In the genomic region with DNA sequence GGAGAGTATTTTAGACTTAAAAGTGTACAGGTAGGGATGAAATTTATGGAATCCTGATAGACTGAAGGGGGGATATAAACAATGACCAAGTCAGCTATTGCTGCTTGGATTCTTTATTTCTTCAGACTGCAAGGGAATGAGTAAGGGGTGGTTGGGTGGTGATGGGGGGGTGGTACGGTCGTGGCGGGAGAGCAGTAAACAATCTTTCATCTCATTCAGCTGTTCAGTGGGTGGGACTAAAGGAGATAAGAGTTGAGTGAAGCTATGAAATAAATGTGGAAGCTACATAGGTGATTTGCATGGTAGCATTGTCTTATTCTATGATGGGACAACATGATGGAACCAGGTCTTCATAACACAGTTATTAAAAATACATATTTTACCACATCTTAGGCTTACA, we compare ENCODE assay signal across 8 cellular contexts. TPM values are rescaled to one million over a fixed set of nuclear protein-coding genes. Genes with fewer than 3 reads are reported as not detected.
DNase-seq lines count a peak whose midpoint lies in the region; ATAC-seq, FAIRE-seq and TF ChIP-seq lines count a peak whose summit lies in the region.

No MANE protein-coding gene starts in this region.

- H3F3A ChIP-seq in PC-9 (ENCODE audit: insufficient read depth, low read depth) = peaks cover 19% of the 10 kb centered on the region; the same call in 1 of the 2 replicates

- H3K36me3 ChIP-seq in PC-9 (ENCODE audit: low read depth) = no peaks in the 10 kb centered on the region
- no peaks in the 10 kb centered on the region for H3K36me3 ChIP-seq in ovary

- peaks cover 72% of the 10 kb centered on the region for H3K79me2 ChIP-seq in PC-9 (ENCODE audit: low read depth)

- peak; percentile 72 for FAIRE-seq in GM12891 (lab: Jason Lieb, UNC)

- peak overlapping the region; percentile 92 for H3K27ac ChIP-seq in PC-9
- peak overlapping the region; percentile 90 to 100 (median 99) for H3K27ac ChIP-seq in dorsolateral prefrontal cortex
- no peak overlapping the region for H3K27ac ChIP-seq in ovary

- no peak for TF ChIP-seq EP300 in ovary (IDR thresholded peaks at IDR 0.05)

- H4K20me1 ChIP-seq in PC-9 (ENCODE audit: insufficient read depth) = peaks cover 40% of the 10 kb centered on the region

- peaks cover 35% of the 10 kb centered on the region for H3K4me1 ChIP-seq in PC-9 (replicated peaks; ENCODE audit: insufficient read depth)
- H3K4me1 ChIP-seq in ovary (ENCODE audit: insufficient read depth) = peaks cover 7% of the 10 kb centered on the region

- TF ChIP-seq CTCF in PC-9 (conservative IDR thresholded peaks at IDR 0.05) (no peak), dorsolateral prefrontal cortex (IDR thresholded peaks at IDR 0.05 in 54 of 56, conservative IDR thresholded peaks at IDR 0.05 in 2 of 56; ENCODE audit: low read depth in 1 of 56, partially characterized antibody in 56 of 56) (no peak), ovary (IDR thresholded peaks at IDR 0.05) (no peak)

- no TSS peak for BruUV-seq in PC-9 (replicated peaks; lab: Mats Ljungman, UMichigan)

- H3K4me3 ChIP-seq in PC-9 = peak overlapping the region; percentile 69
- H3K4me3 ChIP-seq in dorsolateral prefrontal cortex = peak overlapping the region; percentile 70 to 97 (median 90)
- H3K4me3 ChIP-seq in ovary = peak overlapping the region; percentile 98

- 4 to 8% (median 7%) methylated on average over 3 of the region's 3 CpGs for WGBS in ovary, 3 donors

- POLR2A ChIA-PET in PC-9 (lab: Charles Lee; ENCODE audit: unreplicated experiment) = interaction anchor here (0.5 to 0.6 kb wide), 2 partner anchors 565 to 586 kb away, joined by 3 read pairs; no protein-coding TSS in a partner anchor

- H3K4me2 ChIP-seq in PC-9 = peak overlapping the region; percentile 94

- no peak for DNase-seq in GM12891 (ENCODE audit: insufficient read length, low spot score)
- no peak for DNase-seq in PC-9
- DNase-seq in dorsolateral prefrontal cortex = no peak
- DNase-seq in ovary = no peak
- no peak for DNase-seq in kidney glomerular epithelial cell (lab: John Stamatoyannopoulos, UW)
- no peak for DNase-seq in SW 1271 (lab: John Stamatoyannopoulos, UW)

- CTCF ChIA-PET in PC-9 (lab: Charles Lee) = interaction anchor here (1.1 kb wide), 1 partner anchor 93 kb away, joined by 6 read pairs; no protein-coding TSS in a partner anchor

- no peak overlapping the region for H2AFZ ChIP-seq in PC-9

- no peak for TF ChIP-seq POLR2A in GM12891 (IDR thresholded peaks at IDR 0.05; ENCODE audit: low read depth, low read length)
- no peak for TF ChIP-seq POLR2A in ovary (IDR thresholded peaks at IDR 0.05)

- H3K9me2 ChIP-seq in PC-9 (ENCODE audit: insufficient read depth) = no peaks in the 10 kb centered on the region

- H3K9me3 ChIP-seq in PC-9 (ENCODE audit: insufficient read depth, low read depth) = no peaks in the 10 kb centered on the region; the same call in 1 of the 2 replicates
- no peaks in the 10 kb centered on the region for H3K9me3 ChIP-seq in ovary

- intact Hi-C loops in PC-9 (cut with micrococcal nuclease; ENCODE audit: unreplicated experiment) (loop anchor here (5.0 kb wide), 3 partner anchors 75 to 1230 kb away; no protein-coding TSS in a partner anchor), dorsolateral prefrontal cortex (cut with DNase I) (loop anchor here (5.0 to 10.0 kb wide), 3 partner anchors 50 to 102 kb away; no protein-coding TSS in a partner anchor), ovary (cut with DNase I) (loop anchor here (5.0 to 10.0 kb wide), 4 partner anchors 88 to 105 kb away; no protein-coding TSS in a partner anchor)

- ATAC-seq in GM18520 (IDR thresholded peaks at IDR 0.05; ENCODE audit: unreplicated experiment) = no peak
- ATAC-seq in GM18868 (IDR thresholded peaks at IDR 0.05; ENCODE audit: unreplicated experiment) = no peak

- H3K27me3 ChIP-seq in PC-9 (ENCODE audit: insufficient read depth, low read depth) (no peaks in the 10 kb centered on the region), dorsolateral prefrontal cortex (no peaks in the 10 kb centered on the region), ovary (no peaks in the 10 kb centered on the region)

TF ChIP-seq in GM12891, 5 proteins besides CTCF, POLR2A, EP300 and RAD21:
- TF ChIP-seq SPI1 (IDR thresholded peaks at IDR 0.05; ENCODE audit: low read depth, low read length) = no peak
- TF ChIP-seq POLR2AphosphoS5 (IDR thresholded peaks at IDR 0.05; ENCODE audit: low read depth, low read length) = no peak
- TF ChIP-seq POU2F2 (IDR thresholded peaks at IDR 0.05; ENCODE audit: low read depth, low read length) = no peak
- TF ChIP-seq PAX5 (IDR thresholded peaks at IDR 0.05; ENCODE audit: insufficient read depth, low read length, severe bottlenecking) = no peak

RNA-seq across cellular contexts. Expression of a gene that starts 1.8 kb away (rescaled TPM):
- 234 TPM for polyA plus RNA-seq in GM12891 (2012; ENCODE audit: low read depth, missing spikeins)
- total RNA-seq in PC-9 (2021) (197 and 219 TPM in 2 replicates), dorsolateral prefrontal cortex (1,000 to 10,000 TPM in 1 of 120 experiments, 100 to 1,000 TPM in 119; 401 to 1,012 (median 568) TPM), ovary (100 to 1,000 TPM; 141 to 266 (median 234) TPM)
- polyA plus RNA-seq in ovary = 100 to 1,000 TPM; 213 to 356 TPM

Comparison
In these comparisons a context has a peak if more than half of its experiments do, and no peak if none do; other contexts are left out.
1. H3K27ac ChIP-seq: peak in PC-9 (single experiment) and dorsolateral prefrontal cortex (59 of 59); none in ovary (0 of 2).
2. Peak in every context shown above with its lines, with median percentiles within 50 percentile points of each other: H3K4me3 ChIP-seq.